In genomic region chr18:79400591-79401381, GRCh38 we compare ENCODE assay signal across 8 cellular contexts. TPM values are rescaled to one million over a fixed set of nuclear protein-coding genes. Genes with fewer than 3 reads are reported as not detected.
DNase-seq lines count a peak whose midpoint lies in the region; ATAC-seq and TF ChIP-seq lines count a peak whose summit lies in the region.

No MANE protein-coding gene starts in this region.

- ATAC-seq in CD4-positive, alpha-beta T cell (ENCODE audit: poor library complexity) = peak; percentile 4
- ATAC-seq in activated naive CD8-positive, alpha-beta T cell treated with anti-CD3 and anti-CD28 coated beads, Interleukin-2, amount 10 ng/mL, durations not matched to agents 7 days and 5 days (ENCODE audit: low read depth) = peak; percentile 11
- no peak for ATAC-seq in stimulated activated memory B cell treated with anti-CD40 and anti-IgM and Interleukin-4, amounts not matched to agents 10 μg/mL and 1 μg/mL and 100 μg/mL, for 72 hours
- ATAC-seq in HG03097 (IDR thresholded peaks at IDR 0.05; ENCODE audit: low FRiP score, unreplicated experiment) (no peak), GM19455 (IDR thresholded peaks at IDR 0.05; ENCODE audit: unreplicated experiment) (no peak)

- no peaks in the 10 kb centered on the region for H3K9me3 Mint-ChIP-seq in CD4-positive, alpha-beta T cell
- no peaks in the 10 kb centered on the region for H3K9me3 Mint-ChIP-seq in activated naive CD8-positive, alpha-beta T cell treated with anti-CD3 and anti-CD28 coated beads, Interleukin-2, amount 10 ng/mL, durations not matched to agents 7 days and 5 days
- H3K9me3 Mint-ChIP-seq in stimulated activated memory B cell treated with anti-CD40 and anti-IgM and Interleukin-4, amounts not matched to agents 10 μg/mL and 1 μg/mL and 100 μg/mL, for 72 hours = no peaks in the 10 kb centered on the region

- intact Hi-C loops in CD4-positive, alpha-beta T cell (cut with DNase I, micrococcal nuclease) = loop anchor here in 1 of 2 experiments (10.0 kb wide), 1 partner anchor 634 kb away; the partner anchor contains the start of gene RBFA

- H2AFZ ChIP-seq in KMS-11 (ENCODE audit: low read depth) = peak overlapping the region; percentile 90

- no peaks in the 10 kb centered on the region for H4K20me1 ChIP-seq in KMS-11 (ENCODE audit: insufficient read depth)

- H3K36me3 ChIP-seq in KMS-11 (ENCODE audit: insufficient read depth) = no peaks in the 10 kb centered on the region

- H3K4me3 ChIP-seq in KMS-11 (IDR thresholded peaks at IDR 0.05; ENCODE audit: insufficient read depth, low read depth, low read length) = no peak overlapping the region

- H3K36me3 Mint-ChIP-seq in CD4-positive, alpha-beta T cell (ENCODE audit: low read depth) = peaks cover 52% of the 10 kb centered on the region
- H3K36me3 Mint-ChIP-seq in activated naive CD8-positive, alpha-beta T cell treated with anti-CD3 and anti-CD28 coated beads, Interleukin-2, amount 10 ng/mL, durations not matched to agents 7 days and 5 days = peaks cover 8% of the 10 kb centered on the region
- peaks cover 22% of the 10 kb centered on the region for H3K36me3 Mint-ChIP-seq in stimulated activated memory B cell treated with anti-CD40 and anti-IgM and Interleukin-4, amounts not matched to agents 10 μg/mL and 1 μg/mL and 100 μg/mL, for 72 hours

- peak in 9 of 10 experiments; percentile 36 to 63 (median 56) for DNase-seq in CD4-positive, alpha-beta T cell
- DNase-seq in activated naive CD8-positive, alpha-beta T cell treated with anti-CD3 and anti-CD28 coated beads, Interleukin-2, amount 10 ng/mL, durations not matched to agents 7 days and 5 days = peak; percentile 57
- DNase-seq in iPS-NIHi7 (ENCODE audit: extremely low spot score) (peak; percentile 73), NCI-H345 treated with DMSO at 0.1 percent for 48 hours (lab: John Stamatoyannopoulos, UW; ENCODE audit: unreplicated experiment) (no peak)

- no peaks in the 10 kb centered on the region for H3K27me3 ChIP-seq in CD4-positive, alpha-beta T cell (ENCODE audit: control insufficient read depth, insufficient read depth, low read length)
- H3K27me3 ChIP-seq in KMS-11 (ENCODE audit: insufficient read depth, low read depth) = peaks cover 8% of the 10 kb centered on the region; the same call in 1 of the 2 replicates

- H3K27ac ChIP-seq in CD4-positive, alpha-beta T cell (ENCODE audit: low read depth, low read length) = peak overlapping the region; percentile 92
- H3K27ac ChIP-seq in KMS-11 = no peak overlapping the region; the same call in 1 of the 2 replicates

- H3K9me3 ChIP-seq in CD4-positive, alpha-beta T cell (ENCODE audit: control insufficient read depth, low read length) = no peaks in the 10 kb centered on the region

- no peak for TF ChIP-seq CTCF in CD4-positive, alpha-beta T cell (IDR thresholded peaks at IDR 0.05)
- no peak for TF ChIP-seq CTCF in KMS-11 (conservative IDR thresholded peaks at IDR 0.05; ENCODE audit: low read depth, low read length)

- peak overlapping the region; percentile 57 for H3K4me2 ChIP-seq in KMS-11

- peak overlapping the region; percentile 90 for H3K4me3 Mint-ChIP-seq in CD4-positive, alpha-beta T cell
- peak overlapping the region; percentile 94 for H3K4me3 Mint-ChIP-seq in activated naive CD8-positive, alpha-beta T cell treated with anti-CD3 and anti-CD28 coated beads, Interleukin-2, amount 10 ng/mL, durations not matched to agents 7 days and 5 days
- H3K4me3 Mint-ChIP-seq in stimulated activated memory B cell treated with anti-CD40 and anti-IgM and Interleukin-4, amounts not matched to agents 10 μg/mL and 1 μg/mL and 100 μg/mL, for 72 hours = peak overlapping the region; percentile 83

- peaks cover 5% of the 10 kb centered on the region for H3K4me1 ChIP-seq in KMS-11 (ENCODE audit: low read depth, poor library complexity, severe bottlenecking)

- CTCF ChIA-PET in CD4-positive, alpha-beta T cell (lab: Charles Lee) = interaction anchor here (0.6 kb wide), 2 partner anchors 14 to 20 kb away, joined by 3 to 5 read pairs; no protein-coding TSS in a partner anchor

- H3K9ac ChIP-seq in KMS-11 = peak overlapping the region; percentile 81; the same call in 1 of the 2 replicates

- no peaks in the 10 kb centered on the region for H3K27me3 Mint-ChIP-seq in CD4-positive, alpha-beta T cell
- no peaks in the 10 kb centered on the region for H3K27me3 Mint-ChIP-seq in activated naive CD8-positive, alpha-beta T cell treated with anti-CD3 and anti-CD28 coated beads, Interleukin-2, amount 10 ng/mL, durations not matched to agents 7 days and 5 days
- H3K27me3 Mint-ChIP-seq in stimulated activated memory B cell treated with anti-CD40 and anti-IgM and Interleukin-4, amounts not matched to agents 10 μg/mL and 1 μg/mL and 100 μg/mL, for 72 hours = no peaks in the 10 kb centered on the region

- peak overlapping the region; percentile 96 for H3K27ac Mint-ChIP-seq in CD4-positive, alpha-beta T cell
- H3K27ac Mint-ChIP-seq in activated naive CD8-positive, alpha-beta T cell treated with anti-CD3 and anti-CD28 coated beads, Interleukin-2, amount 10 ng/mL, durations not matched to agents 7 days and 5 days = peak overlapping the region; percentile 97
- peak overlapping the region; percentile 94 for H3K27ac Mint-ChIP-seq in stimulated activated memory B cell treated with anti-CD40 and anti-IgM and Interleukin-4, amounts not matched to agents 10 μg/mL and 1 μg/mL and 100 μg/mL, for 72 hours

- no peaks in the 10 kb centered on the region; the same call in 1 of the 2 replicates for H3K79me2 ChIP-seq in KMS-11 (ENCODE audit: insufficient read depth, low read depth)

- peaks cover 63% of the 10 kb centered on the region for H3K4me1 Mint-ChIP-seq in CD4-positive, alpha-beta T cell (ENCODE audit: low read depth)
- H3K4me1 Mint-ChIP-seq in activated naive CD8-positive, alpha-beta T cell treated with anti-CD3 and anti-CD28 coated beads, Interleukin-2, amount 10 ng/mL, durations not matched to agents 7 days and 5 days = peaks cover 33% of the 10 kb centered on the region
- peaks cover 72% of the 10 kb centered on the region for H3K4me1 Mint-ChIP-seq in stimulated activated memory B cell treated with anti-CD40 and anti-IgM and Interleukin-4, amounts not matched to agents 10 μg/mL and 1 μg/mL and 100 μg/mL, for 72 hours

- POLR2A ChIA-PET in CD4-positive, alpha-beta T cell (lab: Charles Lee) = interaction anchor here (0.5 to 1.5 kb wide), 7 partner anchors 8 to 278 kb away, joined by 3 to 10 read pairs (median 3); no protein-coding TSS in a partner anchor
- POLR2A ChIA-PET in activated naive CD8-positive, alpha-beta T cell treated with anti-CD3 and anti-CD28 coated beads, Interleukin-2, amount 10 ng/mL, durations not matched to agents 7 days and 5 days (lab: Charles Lee) = interaction anchor here (1.3 to 1.5 kb wide), 2 partner anchors 119 to 123 kb away, joined by 3 to 6 read pairs; no protein-coding TSS in a partner anchor

RNA-seq across cellular contexts. Expression of gene NFATC1, which starts 5.1 kb away (rescaled TPM):
- 100 to 1,000 TPM; 107 to 113 TPM for total RNA-seq in CD4-positive, alpha-beta T cell
- total RNA-seq in activated naive CD8-positive, alpha-beta T cell treated with anti-CD3 and anti-CD28 coated beads, Interleukin-2, amount 10 ng/mL, durations not matched to agents 7 days and 5 days = 10 to 100 TPM; 46.9 to 50.8 TPM

Comparison
In these comparisons a context has a peak if more than half of its experiments do, and no peak if none do; other contexts are left out.
1. ATAC-seq: peak in CD4-positive, alpha-beta T cell (single experiment) and activated naive CD8-positive, alpha-beta T cell treated with anti-CD3 and anti-CD28 coated beads, Interleukin-2, amount 10 ng/mL, durations not matched to agents 7 days and 5 days (single experiment); none in stimulated activated memory B cell treated with anti-CD40 and anti-IgM and Interleukin-4, amounts not matched to agents 10 μg/mL and 1 μg/mL and 100 μg/mL, for 72 hours (single experiment), HG03097 (single experiment) and GM19455 (single experiment).
2. Peak in every context shown above with its lines, with median percentiles within 50 percentile points of each other: H3K27ac Mint-ChIP-seq and H3K4me3 Mint-ChIP-seq.